In genomic region chr9:14498824-14499223, GRCh38 we compare ENCODE assay signal across 33 cellular contexts.
DNase-seq lines count a peak whose midpoint lies in the region; ATAC-seq, FAIRE-seq and TF ChIP-seq lines count a peak whose summit lies in the region.
"Had no signal": no experiment of that assay in that cellular context is flagged by ENCODE, and none has a peak within 500 bp of the region (broad histone marks: within the 10 kb centered on the region; RNA-seq: fewer than 3 reads in every experiment).

No MANE protein-coding gene starts in this region.

- no peak overlapping the region for H3K27ac ChIP-seq in HepG2 (ENCODE audit: extremely low read length, insufficient read depth, low read length)
- no peak overlapping the region for H3K27ac ChIP-seq in right lobe of liver
- no peak overlapping the region for H3K27ac ChIP-seq in HEK293 (ENCODE audit: extremely low read depth, low read depth, low read length)
- no peak overlapping the region for H3K27ac ChIP-seq in Karpas-422 (ENCODE audit: low read length)
- H3K27ac ChIP-seq: 22Rv1; A549; BLaER1; BLaER1 treated with 17β-estradiol and CSF1 and Interleukin-3, amounts not matched to agents 10 nM and 100 nM; C4-2B had no signal

- H3K36me3 ChIP-seq in HepG2 (replicated peaks in 1 of 2; ENCODE audit: control insufficient read depth in 1 of 2, insufficient read depth in 2 of 2, low read length in 2 of 2) (no peaks in the 10 kb centered on the region), right lobe of liver (no peaks in the 10 kb centered on the region), HEK293 (ENCODE audit: control insufficient read depth in 2 of 2, insufficient read depth in 1 of 2, low read length in 2 of 2) (no peaks in the 10 kb centered on the region), bronchial epithelial cell (ENCODE audit: control insufficient read depth, insufficient read depth, low read length) (no peaks in the 10 kb centered on the region), Karpas-422 (ENCODE audit: insufficient read depth, low read length) (no peaks in the 10 kb centered on the region)
- H3K36me3 ChIP-seq: BE2C; BLaER1; BLaER1 treated with 17β-estradiol and CSF1 and Interleukin-3, amounts not matched to agents 10 nM and 100 nM had no signal

- H3K27me3 ChIP-seq in HepG2 (ENCODE audit: control insufficient read depth in 1 of 2, insufficient read depth in 2 of 2, low read length in 2 of 2) = peaks cover 1 to 13% of the 10 kb centered on the region in 2 experiments; a peak in 3 of 5 replicates
- H3K27me3 ChIP-seq in right lobe of liver = no peaks in the 10 kb centered on the region
- H3K27me3 ChIP-seq in bronchial epithelial cell (ENCODE audit: control insufficient read depth, insufficient read depth, low read length) = no peaks in the 10 kb centered on the region
- H3K27me3 ChIP-seq in Karpas-422 (ENCODE audit: low read length) = no peaks in the 10 kb centered on the region
- H3K27me3 ChIP-seq: BE2C; BLaER1; BLaER1 treated with 17β-estradiol and CSF1 and Interleukin-3, amounts not matched to agents 10 nM and 100 nM had no signal

- H3K9me3 ChIP-seq in HepG2 (ENCODE audit: low read length) (no peaks in the 10 kb centered on the region), right lobe of liver (no peaks in the 10 kb centered on the region), HEK293 (ENCODE audit: control insufficient read depth, insufficient read depth, low read depth, low read length) (no peaks in the 10 kb centered on the region), Karpas-422 (ENCODE audit: low read length) (no peaks in the 10 kb centered on the region)
- H3K9me3 ChIP-seq: A549; BE2C; BLaER1; BLaER1 treated with 17β-estradiol and CSF1 and Interleukin-3, amounts not matched to agents 10 nM and 100 nM; Caco-2 had no signal

- no peak overlapping the region for H3K9ac ChIP-seq in HepG2 (ENCODE audit: insufficient read depth, low read depth, low read length)
- H3K9ac ChIP-seq in Karpas-422 (ENCODE audit: low read length) = no peak overlapping the region
- H3K9ac ChIP-seq: BLaER1; BLaER1 treated with 17β-estradiol and CSF1 and Interleukin-3, amounts not matched to agents 10 nM and 100 nM had no signal

- no TSS peak for BruUV-seq in HepG2 (replicated peaks; lab: Mats Ljungman, UMichigan)

- TF ChIP-seq CTCF in HepG2 (CRISPR knock-in tag; IDR thresholded peaks at IDR 0.05) = no peak
- TF ChIP-seq CTCF in right lobe of liver (IDR thresholded peaks at IDR 0.05) = no peak
- TF ChIP-seq CTCF in HEK293 (tag by site-specific recombination; IDR thresholded peaks at IDR 0.05) = no peak
- no peak for TF ChIP-seq CTCF in bronchial epithelial cell (IDR thresholded peaks at IDR 0.05; ENCODE audit: insufficient read depth, low read length, severe bottlenecking)

- no peak overlapping the region for H3K4me2 ChIP-seq in HepG2 (ENCODE audit: low read depth, low read length)
- H3K4me2 ChIP-seq in Karpas-422 (ENCODE audit: low read depth, low read length, poor library complexity, severe bottlenecking) = no peak overlapping the region
- H3K4me2 ChIP-seq: A549; BLaER1; BLaER1 treated with 17β-estradiol and CSF1 and Interleukin-3, amounts not matched to agents 10 nM and 100 nM had no signal

- DNase-seq in HepG2 (ENCODE audit: low spot score) (no peak), right lobe of liver (no peak), bronchial epithelial cell (ENCODE audit: low read depth) (no peak), Karpas-422 (no peak), NCI-H69 (lab: John Stamatoyannopoulos, UW) (no peak)
- DNase-seq: 8988T; ACHN; AML-193; BE2C; C1 segment of cervical spinal cord; Caco-2; Calu3; CD4-positive, alpha-beta memory T cell; CD4-positive, alpha-beta T cell; CD4-positive, CD25-positive, alpha-beta regulatory T cell; CD8-positive, alpha-beta memory T cell; CD8-positive, alpha-beta T cell; COR-L47; DMS 273 treated with DMSO at 0.1 percent for 48 hours; DMS153; DMS53; DMS79; DMS79 treated with DMSO at 0.1 percent for 48 hours; DND-41; EL had no signal

- H3K9me2 ChIP-seq in Karpas-422 (replicated peaks; ENCODE audit: insufficient read depth, low read length) = no peaks in the 10 kb centered on the region

- ATAC-seq in HepG2 (no peak), right lobe of liver (no peak)
- ATAC-seq: A549; CD8-positive, alpha-beta T cell had no signal

- no peak for TF ChIP-seq RAD21 in HepG2 (CRISPR knock-in tag; IDR thresholded peaks at IDR 0.05)

- intact Hi-C loops in HepG2 (cut with micrococcal nuclease; ENCODE audit: unreplicated experiment) = no loop called here
- intact Hi-C loops in right lobe of liver (cut with DNase I) = no loop called here

- H3K4me3 ChIP-seq in HepG2 (replicated peaks in 1 of 3; ENCODE audit: insufficient read depth in 1 of 3, low read depth in 2 of 3, low read length in 3 of 3) = no peak overlapping the region
- no peak overlapping the region for H3K4me3 ChIP-seq in right lobe of liver
- no peak overlapping the region for H3K4me3 ChIP-seq in HEK293 (ENCODE audit: low read depth, low read length)
- H3K4me3 ChIP-seq in bronchial epithelial cell (ENCODE audit: low read depth, low read length) = no peak overlapping the region
- H3K4me3 ChIP-seq in Karpas-422 (ENCODE audit: low read length) = no peak overlapping the region
- H3K4me3 ChIP-seq: A549; BLaER1; BLaER1 treated with 17β-estradiol and CSF1 and Interleukin-3, amounts not matched to agents 10 nM and 100 nM had no signal

- H3K79me2 ChIP-seq in HepG2 (ENCODE audit: insufficient read depth, low read length) (no peaks in the 10 kb centered on the region), Karpas-422 (ENCODE audit: low read length) (no peaks in the 10 kb centered on the region)

- no peaks in the 10 kb centered on the region for H4K20me1 ChIP-seq in HepG2 (ENCODE audit: insufficient read depth, low read length)
- no peaks in the 10 kb centered on the region for H4K20me1 ChIP-seq in Karpas-422 (ENCODE audit: insufficient read depth, low read depth, low read length)
- H4K20me1 ChIP-seq: BLaER1; BLaER1 treated with 17β-estradiol and CSF1 and Interleukin-3, amounts not matched to agents 10 nM and 100 nM had no signal

- no peak for FAIRE-seq in HepG2 (lab: Jason Lieb, UNC)
- FAIRE-seq in bronchial epithelial cell (lab: Jason Lieb, UNC) = peak; percentile 13
- FAIRE-seq: A204.1, A549, D721Med had no signal

- 0% methylated on average over 5 of the region's 5 CpGs for WGBS in HepG2 (ENCODE audit: low lambda C conversion rate)
- 69% methylated on average over 5 of the region's 5 CpGs for WGBS in right lobe of liver (ENCODE audit: insufficient coverage, low coverage, low lambda C conversion rate, missing lambda C conversion rate)

- H2AFZ ChIP-seq in HepG2 (ENCODE audit: low read length) (no peak overlapping the region), Karpas-422 (ENCODE audit: low read length) (no peak overlapping the region)

- in situ Hi-C loops in HepG2 (cut with HindIII; ENCODE audit: extremely low pct_ligation_motif_present, low pct_unique_long_range_greater_than_20kb) = no loop called here

- no peaks in the 10 kb centered on the region for H3K4me1 ChIP-seq in HepG2 (ENCODE audit: insufficient read depth, low read length)
- H3K4me1 ChIP-seq in right lobe of liver = no peaks in the 10 kb centered on the region
- no peaks in the 10 kb centered on the region for H3K4me1 ChIP-seq in HEK293 (ENCODE audit: control insufficient read depth, insufficient read depth, low read length)
- H3K4me1 ChIP-seq in Karpas-422 (ENCODE audit: low read length) = no peaks in the 10 kb centered on the region
- H3K4me1 ChIP-seq: A549, BE2C, Caco-2 had no signal

- CTCF ChIA-PET in HepG2 (lab: Yijun Ruan, JAX; ENCODE audit: low intra/inter-chr PET ratio, low total read pairs) = no interaction called here
- CTCF ChIA-PET in HEK293 (lab: Yijun Ruan, JAX) = interaction anchor here (0.6 to 1.0 kb wide), 4 partner anchors 26 to 699 kb away, joined by 3 to 6 read pairs (median 4); no protein-coding TSS in a partner anchor

- TF ChIP-seq EP300 in HepG2 (IDR thresholded peaks at IDR 0.05; ENCODE audit: low read depth in 2 of 2, low read length in 2 of 2) (no peak), HepG2 (CRISPR knock-in tag; IDR thresholded peaks at IDR 0.05; ENCODE audit: borderline replicate concordance) (no peak)

- POLR2A ChIA-PET in HepG2 (lab: Yijun Ruan, JAX) = no interaction called here
- POLR2A ChIA-PET in HEK293 (lab: Yijun Ruan, JAX) = no interaction called here

- no peak for TF ChIP-seq POLR2A in HepG2 (IDR thresholded peaks at IDR 0.05; ENCODE audit: insufficient read depth in 1 of 2, low read depth in 2 of 2, low read length in 2 of 2)
- TF ChIP-seq POLR2A in right lobe of liver (IDR thresholded peaks at IDR 0.05) = no peak

TF ChIP-seq in HepG2, 621 proteins besides CTCF, POLR2A, EP300 and RAD21:
- TF ChIP-seq ZNF234 (CRISPR knock-in tag; conservative IDR thresholded peaks at IDR 0.05) = no peak
- peak; percentile 97 for TF ChIP-seq MNT (IDR thresholded peaks at IDR 0.05)

TF ChIP-seq in HEK293, 187 proteins besides CTCF, POLR2A, EP300 and RAD21:
- TF ChIP-seq ZNF660 (tag by site-specific recombination; IDR thresholded peaks at IDR 0.05) = no peak
- TF ChIP-seq ZNF112 (tag by site-specific recombination; IDR thresholded peaks at IDR 0.05) = no peak
- TF ChIP-seq SP2 (tag by site-specific recombination; IDR thresholded peaks at IDR 0.05) = no peak
- TF ChIP-seq ZNF394 (tag by site-specific recombination; IDR thresholded peaks at IDR 0.05; ENCODE audit: borderline replicate concordance) = no peak
- no peak for TF ChIP-seq ZNF701 (tag by site-specific recombination; IDR thresholded peaks at IDR 0.05)
- no peak for TF ChIP-seq ZNF510 (tag by site-specific recombination; IDR thresholded peaks at IDR 0.05; ENCODE audit: insufficient replicate concordance)
- no peak for TF ChIP-seq GLI2 (tag by site-specific recombination; IDR thresholded peaks at IDR 0.05; ENCODE audit: borderline replicate concordance, low read depth)
- TF ChIP-seq ZFP69B (tag by site-specific recombination; IDR thresholded peaks at IDR 0.05) = no peak
- peak; percentile 64 for TF ChIP-seq ZSCAN4 (tag by site-specific recombination; IDR thresholded peaks at IDR 0.05)
